ENCODE assay signal across 7 cellular contexts in the genomic region with DNA sequence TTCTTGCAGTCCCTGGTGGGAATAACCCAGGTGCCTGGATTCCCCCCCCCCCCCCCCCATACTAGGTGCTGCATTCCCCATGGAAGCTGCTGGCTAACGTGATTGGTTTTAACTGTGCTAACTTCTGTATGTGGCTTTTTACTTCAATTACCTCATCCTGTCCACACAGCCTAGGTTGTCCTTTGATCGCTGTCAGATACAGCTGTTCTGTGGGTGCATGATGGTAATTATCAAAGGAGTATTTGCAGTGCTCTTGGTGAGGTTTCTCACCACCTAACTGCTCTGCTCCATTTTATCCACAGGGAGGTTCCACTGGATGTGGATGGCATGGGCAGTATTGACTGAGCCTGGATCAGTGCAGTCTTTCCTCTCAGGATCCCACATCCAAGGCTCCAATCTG.
"Had no signal": no experiment of that assay in that cellular context is flagged by ENCODE, and none has a peak within 500 bp of the region (broad histone marks: within the 10 kb centered on the region; RNA-seq: fewer than 3 reads in every experiment).

No MANE protein-coding gene starts in this region.

- H3K27ac ChIP-seq: HL-60, KMS-11 had no signal

- H3K4me3 ChIP-seq: K562 had no signal

- H3K4me2 ChIP-seq: KMS-11 had no signal

- DNase-seq: IMR-90, KBM-7, KG1 had no signal

- ATAC-seq: HepG2, K562 had no signal

- H3K9ac ChIP-seq: KMS-11 had no signal
